Comparison of ENCODE assay signal across 22 cellular contexts in genomic region chr10:49615213-49615612, GRCh38. TPM values are rescaled to one million over a fixed set of nuclear protein-coding genes. Genes with fewer than 3 reads are reported as not detected.
"Had no signal": no experiment of that assay in that cellular context is flagged by ENCODE, and none has a peak within 500 bp of the region (broad histone marks: within the 10 kb centered on the region; RNA-seq: fewer than 3 reads in every experiment).

No MANE protein-coding gene starts in this region.

- H3K9me3 ChIP-seq: heart left ventricle, lower lobe of right lung, tibial artery had no signal

- H3K9me3 Mint-ChIP-seq: activated T-helper 17 cell treated with anti-CD3 and anti-CD28 coated beads, Interleukin-2, amount 50 U/mL, for 72 hours had no signal

- H3K36me3 ChIP-seq: brain microvascular endothelial cell, heart left ventricle, lower lobe of right lung, SJSA1, tibial artery had no signal

- H3K27ac Mint-ChIP-seq: activated naive CD4-positive, alpha-beta T cell treated with anti-CD3 and anti-CD28 coated beads, Interleukin-2, amount 50 U/mL, for 72 hours; activated T-helper 17 cell treated with anti-CD3 and anti-CD28 coated beads, Interleukin-2, amount 50 U/mL, for 72 hours; effector memory CD8-positive, alpha-beta T cell had no signal

- H3K4me3 Mint-ChIP-seq: activated T-helper 17 cell treated with anti-CD3 and anti-CD28 coated beads, Interleukin-2, amount 50 U/mL, for 72 hours; effector memory CD8-positive, alpha-beta T cell had no signal

- H3K27ac ChIP-seq: brain microvascular endothelial cell, epithelial cell of prostate, heart left ventricle, lower lobe of right lung, SJSA1, tibial artery had no signal

- H3K4me3 ChIP-seq: heart left ventricle, lower lobe of right lung, SJSA1, tibial artery had no signal

- DNase-seq: amygdala; brain microvascular endothelial cell; dermis blood vessel endothelial cell; effector memory CD8-positive, alpha-beta T cell; left cardiac atrium; lower lobe of right lung; midbrain; stimulated activated CD4-positive, alpha-beta T cell treated with anti-CD3 and anti-CD28 coated beads, Interleukin-12 subunit alpha, Interleukin-12 subunit beta, amount 100 ng/mL, for 4 hours; stimulated activated CD4-positive, alpha-beta T cell treated with anti-CD3 and anti-CD28 coated beads, Interleukin-2, amount 100 ng/mL, for 24 hours had no signal

RNA-seq across cellular contexts. Expression of gene CHAT, which starts 1.4 kb away (rescaled TPM):
- total RNA-seq: activated CD8-positive, alpha-beta memory T cell treated with anti-CD3 and anti-CD28 coated beads for 36 hours; activated naive CD4-positive, alpha-beta T cell treated with anti-CD3 and anti-CD28 coated beads, Interleukin-2, amount 50 U/mL, for 72 hours; activated T-helper 17 cell treated with anti-CD3 and anti-CD28 coated beads, Interleukin-2, amount 50 U/mL, for 72 hours; dermis blood vessel endothelial cell; fibroblast of lung; frontal cortex; heart left ventricle; left cardiac atrium; lower lobe of right lung; myocyte; omental fat pad; pulmonary artery endothelial cell; SJSA1 had no signal
- polyA plus RNA-seq: fibroblast of lung, heart left ventricle, neural cell had no signal

RNA-seq across cellular contexts. Expression of gene SLC18A3, which starts 5.1 kb away (rescaled TPM):
- total RNA-seq: activated CD8-positive, alpha-beta memory T cell treated with anti-CD3 and anti-CD28 coated beads for 36 hours; activated naive CD4-positive, alpha-beta T cell treated with anti-CD3 and anti-CD28 coated beads, Interleukin-2, amount 50 U/mL, for 72 hours; activated T-helper 17 cell treated with anti-CD3 and anti-CD28 coated beads, Interleukin-2, amount 50 U/mL, for 72 hours; dermis blood vessel endothelial cell; fibroblast of lung; heart left ventricle; left cardiac atrium; lower lobe of right lung; myocyte; omental fat pad; pulmonary artery endothelial cell; SJSA1 had no signal
- polyA plus RNA-seq: fibroblast of lung, heart left ventricle, neural cell had no signal
